Comparison of ENCODE assay signal across 8 cellular contexts in the genomic region with DNA sequence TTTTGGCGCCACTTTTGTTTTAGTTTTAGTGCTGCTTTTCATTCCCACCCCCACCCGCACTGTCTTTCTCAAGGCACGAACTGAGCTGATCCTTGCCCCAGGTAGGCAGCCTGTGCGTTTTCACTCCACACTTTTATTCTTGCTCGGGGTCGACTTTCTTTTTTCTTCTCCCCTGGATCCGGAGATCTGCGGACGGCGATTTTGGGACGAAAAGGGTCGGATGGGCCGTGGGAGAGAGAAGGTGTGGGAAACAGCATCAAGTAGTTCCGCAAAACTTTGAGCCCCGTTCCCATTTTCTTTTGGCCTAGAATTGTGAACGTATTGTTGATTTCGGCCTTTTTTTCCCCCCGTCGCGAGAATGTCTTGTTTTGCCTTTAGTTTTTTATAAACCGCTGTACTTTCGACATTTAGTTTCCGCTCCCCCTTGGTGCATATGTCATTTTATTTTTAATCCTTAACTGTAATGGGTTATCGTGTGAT. TPM values are rescaled to one million over a fixed set of nuclear protein-coding genes. Genes with fewer than 3 reads are reported as not detected.
A peak's percentile ranks its signal among the peaks of the same experiment; 100 is the strongest.
DNase-seq lines count a peak whose midpoint lies in the region; ATAC-seq and TF ChIP-seq lines count a peak whose summit lies in the region.

No MANE protein-coding gene starts in this region.

- peaks cover 10% of the 10 kb centered on the region for H3K36me3 Mint-ChIP-seq in natural killer cell

- peak overlapping the region; percentile 99 to 100 for H3K27ac Mint-ChIP-seq in natural killer cell

- intact Hi-C loops in OCI-LY7 (cut with micrococcal nuclease; ENCODE audit: unreplicated experiment) = loop anchor here (2.0 to 5.0 kb wide), 4 partner anchors 101 to 433 kb away; a partner anchor contains a TSS
- intact Hi-C loops in dorsolateral prefrontal cortex (cut with DNase I) = loop anchor here (5.0 to 10.0 kb wide), 3 partner anchors 55 to 127 kb away; no protein-coding TSS in a partner anchor
- intact Hi-C loops in natural killer cell (cut with micrococcal nuclease) = loop anchor here (5.0 kb wide), 5 partner anchors 50 to 400 kb away; no protein-coding TSS in a partner anchor

- H3K9me2 ChIP-seq in OCI-LY7 (ENCODE audit: insufficient read depth, low read length) = no peaks in the 10 kb centered on the region

- H3K27ac ChIP-seq in OCI-LY7 (ENCODE audit: low read depth, low read length, poor library complexity, severe bottlenecking) (peak overlapping the region; percentile 96), dorsolateral prefrontal cortex (peak overlapping the region; percentile 51 to 100 (median 99))

- H3K27me3 Mint-ChIP-seq in natural killer cell (ENCODE audit: low read depth in 2 of 2) = no peaks in the 10 kb centered on the region

- peaks cover 16% of the 10 kb centered on the region for H3K4me1 ChIP-seq in OCI-LY7 (ENCODE audit: insufficient read depth, low read length, poor library complexity, severe bottlenecking)

- peak overlapping the region; percentile 93 for H3K4me3 ChIP-seq in OCI-LY7 (ENCODE audit: low read depth, low read length, poor library complexity, severe bottlenecking)
- H3K4me3 ChIP-seq in dorsolateral prefrontal cortex = peak overlapping the region; percentile 30 to 84 (median 70)

- peak; percentile 45 for DNase-seq in NOMO-1 treated with DMSO at 0.1 percent for 48 hours (lab: John Stamatoyannopoulos, UW; ENCODE audit: unreplicated experiment)
- DNase-seq in NOMO-1 treated with dmso at 0.1 percent for 144 hours (lab: John Stamatoyannopoulos, UW; ENCODE audit: unreplicated experiment) = no peak
- peak; percentile 66 for DNase-seq in OCI-LY7 (ENCODE audit: low spot score)
- no peak for DNase-seq in dorsolateral prefrontal cortex
- DNase-seq in natural killer cell = no peak
- no peak for DNase-seq in NCI-H1436 (lab: John Stamatoyannopoulos, UW)
- no peak for DNase-seq in AG08395 (ENCODE audit: low spot score)

- POLR2A ChIA-PET in OCI-LY7 (lab: Charles Lee) = interaction anchor here (0.7 kb wide), 2 partner anchors 23 to 37 kb away, joined by 3 read pairs; no protein-coding TSS in a partner anchor

- peak overlapping the region; percentile 99 for H3K4me3 Mint-ChIP-seq in natural killer cell

- peaks cover 74% of the 10 kb centered on the region for H3K79me2 ChIP-seq in OCI-LY7 (ENCODE audit: insufficient read depth, low read depth, low read length)

- ATAC-seq in natural killer cell (no peak), HG03521 (IDR thresholded peaks at IDR 0.05; ENCODE audit: unreplicated experiment) (no peak)

- no peaks in the 10 kb centered on the region for H3K9me3 Mint-ChIP-seq in natural killer cell

- H3K4me2 ChIP-seq in OCI-LY7 (ENCODE audit: low read length) = peak overlapping the region; percentile 93

- TF ChIP-seq CTCF in OCI-LY7 (conservative IDR thresholded peaks at IDR 0.05; ENCODE audit: low read length) (no peak), dorsolateral prefrontal cortex (IDR thresholded peaks at IDR 0.05 in 54 of 56, conservative IDR thresholded peaks at IDR 0.05 in 2 of 56; ENCODE audit: low read depth in 1 of 56, partially characterized antibody in 56 of 56) (no peak), natural killer cell (IDR thresholded peaks at IDR 0.05) (no peak)

- H4K20me1 ChIP-seq in OCI-LY7 (ENCODE audit: insufficient read depth, low read length) = peaks cover 22% of the 10 kb centered on the region

- peaks cover 6% of the 10 kb centered on the region; the same call in 1 of the 2 replicates for H3K36me3 ChIP-seq in OCI-LY7 (ENCODE audit: insufficient read depth, low read length)

- BruUV-seq in OCI-LY7 (replicated peaks; lab: Mats Ljungman, UMichigan) = no TSS peak

- H3K27me3 ChIP-seq in dorsolateral prefrontal cortex = peaks cover 0 to 14% (median 0%) of the 10 kb centered on the region in 45 donors

- CTCF ChIA-PET in OCI-LY7 (lab: Charles Lee; ENCODE audit: unreplicated experiment) = interaction anchor here (0.5 kb wide), 1 partner anchor 1601 kb away, joined by 4 read pairs; no protein-coding TSS in a partner anchor

- H2AFZ ChIP-seq in OCI-LY7 (ENCODE audit: low read length) = peak overlapping the region; percentile 46; the same call in 1 of the 2 replicates

- H3K9me3 ChIP-seq in OCI-LY7 (ENCODE audit: low read length) = no peaks in the 10 kb centered on the region

- H3K4me1 Mint-ChIP-seq in natural killer cell = peaks cover 37 to 40% of the 10 kb centered on the region in 2 donors

RNA-seq across cellular contexts. Expression of a gene that starts 0.5 kb away (rescaled TPM):
- total RNA-seq in OCI-LY7 (2014; rRNA removed; shearing (Covaris generic)) = 56.7 and 72.1 TPM in 2 replicates
- total RNA-seq in OCI-LY7 (2022) (68.9 and 77.5 TPM in 2 replicates), dorsolateral prefrontal cortex (10 to 100 TPM; 38.8 to 81.8 (median 55.5) TPM), natural killer cell (10 to 100 TPM; 91.7 to 97.2 (median 92.4) TPM)

Comparison
In these comparisons a context has a peak if more than half of its experiments do, and no peak if none do; other contexts are left out.
1. DNase-seq: peak in NOMO-1 treated with DMSO at 0.1 percent for 48 hours (single experiment) and OCI-LY7 (single experiment); none in NOMO-1 treated with dmso at 0.1 percent for 144 hours (single experiment), dorsolateral prefrontal cortex (0 of 10), natural killer cell (single experiment), NCI-H1436 (single experiment) and AG08395 (single experiment).